In genomic region chr20:25149986-25150385, GRCh38 we compare ENCODE assay signal across 12 cellular contexts.
"Had no signal": no experiment of that assay in that cellular context is flagged by ENCODE, and none has a peak within 500 bp of the region (broad histone marks: within the 10 kb centered on the region; RNA-seq: fewer than 3 reads in every experiment).

No MANE protein-coding gene starts in this region.

- H3K4me3 ChIP-seq: esophagus squamous epithelium, skin epidermis, stomach, thoracic aorta had no signal

- H3K9ac ChIP-seq: parathyroid adenoma had no signal

- DNase-seq: activated CD4-positive, CD25-positive, alpha-beta regulatory T cell; activated effector memory CD4-positive, alpha-beta T cell treated with Interleukin-2 at 50 U/mL for 16 hours; activated T-cell treated with anti-CD3 and anti-CD28 coated beads, Interleukin-2, amount 50 U/mL, for 24 hours; amygdala; dermis blood vessel endothelial cell; esophagus squamous epithelium; foreskin fibroblast; stimulated activated CD4-positive, alpha-beta T cell treated with anti-CD3 and anti-CD28 coated beads, Interleukin-4, amount 100 ng/mL, for 4 hours; stomach had no signal

- H2AFZ ChIP-seq: parathyroid adenoma had no signal

- H3K79me2 ChIP-seq: parathyroid adenoma had no signal

- H3K36me3 ChIP-seq: esophagus squamous epithelium, stomach, thoracic aorta had no signal

- H3K27ac ChIP-seq: esophagus squamous epithelium, parathyroid adenoma, skin epidermis, stomach, thoracic aorta had no signal

- H3K9me3 ChIP-seq: esophagus squamous epithelium, stomach, thoracic aorta had no signal
